In the genomic region with DNA sequence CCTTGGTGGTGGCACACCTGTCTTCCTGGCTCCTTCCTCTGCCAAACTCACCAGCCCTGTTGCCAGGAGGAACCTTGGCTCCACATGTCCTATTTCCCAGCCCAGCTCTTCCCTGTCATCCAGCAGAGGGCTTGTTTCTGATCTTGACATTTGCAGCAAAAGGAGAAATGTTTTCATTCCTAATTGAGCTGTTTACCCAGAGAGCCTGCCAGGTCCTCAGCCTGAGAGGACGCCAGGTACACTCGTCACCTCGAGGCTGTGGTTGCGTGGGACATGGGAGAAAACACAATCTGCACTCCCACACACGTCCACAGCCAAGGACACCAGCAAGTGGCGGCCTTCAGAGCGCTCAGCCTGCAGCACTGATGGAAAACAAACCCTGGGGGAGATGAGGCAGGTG, we compare ENCODE assay signal across 19 cellular contexts.
DNase-seq lines count a peak whose midpoint lies in the region; ATAC-seq and TF ChIP-seq lines count a peak whose summit lies in the region.
"Had no signal": no experiment of that assay in that cellular context is flagged by ENCODE, and none has a peak within 500 bp of the region (broad histone marks: within the 10 kb centered on the region; RNA-seq: fewer than 3 reads in every experiment).

No MANE protein-coding gene starts in this region.

- H3K9me2 ChIP-seq in OCI-LY7 (ENCODE audit: insufficient read depth, low read length): no peaks in the 10 kb centered on the region

- intact Hi-C loops in left lung (cut with DNase I) (no loop called here), upper lobe of right lung (cut with DNase I) (no loop called here), OCI-LY7 (cut with micrococcal nuclease; ENCODE audit: unreplicated experiment) (no loop called here)

- H4K20me1 ChIP-seq in OCI-LY7 (ENCODE audit: insufficient read depth, low read length): no peaks in the 10 kb centered on the region

- TF ChIP-seq CTCF in VCaP (conservative IDR thresholded peaks at IDR 0.05): peak; percentile 56
- TF ChIP-seq CTCF in left lung (IDR thresholded peaks at IDR 0.05): no peak
- TF ChIP-seq CTCF in upper lobe of right lung (IDR thresholded peaks at IDR 0.05): no peak
- no peak for TF ChIP-seq CTCF in OCI-LY7 (conservative IDR thresholded peaks at IDR 0.05; ENCODE audit: low read length)

- no peak overlapping the region for H3K27ac Mint-ChIP-seq in T-helper 2 cell treated with Interferon-gamma antibody and Interleukin-4, amounts not matched to agents 5 μg/mL and 100 μg/mL, for 36 hours
- H3K27ac Mint-ChIP-seq: activated naive CD4-positive, alpha-beta T cell treated with anti-CD3 and anti-CD28 coated beads, Interleukin-2, amount 50 U/mL, for 24 hours; CD8-positive, alpha-beta T cell had no signal

- POLR2A ChIA-PET in OCI-LY7 (lab: Charles Lee): no interaction called here

- peaks cover 16% of the 10 kb centered on the region for H3K4me1 Mint-ChIP-seq in T-helper 2 cell treated with Interferon-gamma antibody and Interleukin-4, amounts not matched to agents 5 μg/mL and 100 μg/mL, for 36 hours (ENCODE audit: low read depth)
- H3K4me1 Mint-ChIP-seq: activated naive CD4-positive, alpha-beta T cell treated with anti-CD3 and anti-CD28 coated beads, Interleukin-2, amount 50 U/mL, for 24 hours had no signal

- no peak overlapping the region for H3K4me2 ChIP-seq in OCI-LY7 (ENCODE audit: low read length)
- H3K4me2 ChIP-seq: hepatocyte, KMS-11 had no signal

- H3K4me1 ChIP-seq in left lung (peaks cover 5 to 11% of the 10 kb centered on the region in 2 donors), upper lobe of right lung (peaks cover 24% of the 10 kb centered on the region), OCI-LY7 (ENCODE audit: insufficient read depth, low read length, poor library complexity, severe bottlenecking) (no peaks in the 10 kb centered on the region)

- H3K79me2 ChIP-seq in OCI-LY7 (ENCODE audit: insufficient read depth, low read depth, low read length): no peaks in the 10 kb centered on the region
- H3K79me2 ChIP-seq: hepatocyte had no signal

- H3K36me3 ChIP-seq in left lung (peaks cover 0 to 93% of the 10 kb centered on the region in 2 donors), upper lobe of right lung (peaks cover 79% of the 10 kb centered on the region), OCI-LY7 (ENCODE audit: insufficient read depth, low read length) (no peaks in the 10 kb centered on the region)
- H3K36me3 ChIP-seq: breast epithelium had no signal

- no peak for DNase-seq in T-helper 2 cell treated with Interferon-gamma antibody and Interleukin-4, amounts not matched to agents 5 μg/mL and 100 μg/mL, for 36 hours (ENCODE audit: low spot score)
- DNase-seq in T-helper 2 cell (no peak), left lung (no peak), upper lobe of right lung (no peak), OCI-LY7 (ENCODE audit: low spot score) (no peak), LoVo (ENCODE audit: low spot score) (no peak)
- DNase-seq: CD8-positive, alpha-beta T cell; effector CD4-positive, alpha-beta T cell; kidney; NCI-H1436 treated with DMSO at 0.1 percent for 48 hours; NCI-H510A treated with DMSO at 0.1 percent for 48 hours had no signal

- peak overlapping the region; percentile 7 for H3K4me3 Mint-ChIP-seq in T-helper 2 cell treated with Interferon-gamma antibody and Interleukin-4, amounts not matched to agents 5 μg/mL and 100 μg/mL, for 36 hours
- H3K4me3 Mint-ChIP-seq: activated naive CD4-positive, alpha-beta T cell treated with anti-CD3 and anti-CD28 coated beads, Interleukin-2, amount 50 U/mL, for 24 hours; CD8-positive, alpha-beta T cell had no signal

- no peaks in the 10 kb centered on the region for H3K9me3 ChIP-seq in left lung
- H3K9me3 ChIP-seq in upper lobe of right lung: no peaks in the 10 kb centered on the region
- no peaks in the 10 kb centered on the region for H3K9me3 ChIP-seq in OCI-LY7 (ENCODE audit: low read length)
- H3K9me3 ChIP-seq: breast epithelium, tibial nerve had no signal

- H2AFZ ChIP-seq in OCI-LY7 (ENCODE audit: low read length): no peak overlapping the region
- H2AFZ ChIP-seq: hepatocyte had no signal

- H3K36me3 Mint-ChIP-seq in T-helper 2 cell treated with Interferon-gamma antibody and Interleukin-4, amounts not matched to agents 5 μg/mL and 100 μg/mL, for 36 hours (ENCODE audit: low read depth): no peaks in the 10 kb centered on the region
- H3K36me3 Mint-ChIP-seq: activated naive CD4-positive, alpha-beta T cell treated with anti-CD3 and anti-CD28 coated beads, Interleukin-2, amount 50 U/mL, for 24 hours; CD8-positive, alpha-beta T cell had no signal

- ATAC-seq in left lung (peak; percentile 43), upper lobe of right lung (peak; percentile 63), HG03565 (IDR thresholded peaks at IDR 0.05; ENCODE audit: unreplicated experiment) (no peak)
- ATAC-seq: CD8-positive, alpha-beta T cell had no signal

- peaks cover 6% of the 10 kb centered on the region for H3K27me3 Mint-ChIP-seq in T-helper 2 cell treated with Interferon-gamma antibody and Interleukin-4, amounts not matched to agents 5 μg/mL and 100 μg/mL, for 36 hours (ENCODE audit: low read depth)

- H3K27ac ChIP-seq in VCaP: peak overlapping the region; percentile 47
- no peak overlapping the region for H3K27ac ChIP-seq in left lung
- no peak overlapping the region for H3K27ac ChIP-seq in upper lobe of right lung
- H3K27ac ChIP-seq in OCI-LY7 (ENCODE audit: low read depth, low read length, poor library complexity, severe bottlenecking): no peak overlapping the region
- H3K27ac ChIP-seq: breast epithelium, hepatocyte, KMS-11, skin epidermis, tibial nerve had no signal

- H3K4me3 ChIP-seq in left lung: no peak overlapping the region
- H3K4me3 ChIP-seq in upper lobe of right lung: no peak overlapping the region
- H3K4me3 ChIP-seq in OCI-LY7 (ENCODE audit: low read depth, low read length, poor library complexity, severe bottlenecking): no peak overlapping the region
- H3K4me3 ChIP-seq: breast epithelium, hepatocyte, skin epidermis, tibial nerve had no signal

- H3K9me3 Mint-ChIP-seq in T-helper 2 cell treated with Interferon-gamma antibody and Interleukin-4, amounts not matched to agents 5 μg/mL and 100 μg/mL, for 36 hours: no peaks in the 10 kb centered on the region
- H3K9me3 Mint-ChIP-seq: activated naive CD4-positive, alpha-beta T cell treated with anti-CD3 and anti-CD28 coated beads, Interleukin-2, amount 50 U/mL, for 24 hours; CD8-positive, alpha-beta T cell had no signal

- no TSS peak for BruUV-seq in OCI-LY7 (replicated peaks; lab: Mats Ljungman, UMichigan)

- no peaks in the 10 kb centered on the region for H3K27me3 ChIP-seq in left lung
- no peaks in the 10 kb centered on the region for H3K27me3 ChIP-seq in upper lobe of right lung
- H3K27me3 ChIP-seq: breast epithelium, hepatocyte, tibial nerve had no signal

- CTCF ChIA-PET in OCI-LY7 (lab: Charles Lee; ENCODE audit: unreplicated experiment): no interaction called here
